Comparison of ENCODE assay signal across 1 cellular context in the genomic region with DNA sequence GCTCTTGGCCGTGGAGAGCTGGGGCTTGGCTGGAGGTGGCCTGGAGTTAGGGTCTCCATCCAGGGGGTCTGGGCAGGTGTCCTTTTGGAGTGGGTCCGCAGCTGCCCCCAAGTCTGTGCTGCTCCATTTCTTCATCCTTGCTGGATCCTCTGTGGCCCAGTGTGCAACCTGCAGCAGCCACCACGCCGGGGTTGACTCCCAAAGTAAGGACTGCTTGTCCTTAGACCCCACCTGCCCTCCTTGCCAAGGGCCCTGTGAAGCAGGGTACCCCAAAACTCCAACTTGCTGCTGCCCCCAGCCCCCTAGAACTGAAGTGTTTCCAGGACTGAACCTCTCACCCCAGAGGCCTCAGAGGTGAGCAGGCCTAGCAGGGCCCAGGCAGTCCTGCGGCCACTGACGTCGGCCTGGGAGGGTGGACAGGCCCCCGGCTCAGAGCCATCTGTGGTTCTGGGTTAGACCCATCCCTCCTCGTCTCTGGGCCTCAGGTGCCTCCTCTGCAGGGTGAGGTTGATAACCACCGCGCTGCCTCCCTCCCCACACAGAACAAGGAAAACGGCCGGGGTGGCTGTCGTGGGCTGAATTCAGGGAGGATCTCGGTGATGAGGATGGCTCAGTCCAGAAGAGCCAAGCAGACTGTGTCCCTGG.
TF ChIP-seq lines count a peak whose summit lies in the region.

No MANE protein-coding gene starts in this region.

TF ChIP-seq in HEK293T, 16 proteins besides CTCF, POLR2A, EP300 and RAD21 (continued from another document):
- TF ChIP-seq CTBP1 (IDR thresholded peaks at IDR 0.05; ENCODE audit: borderline replicate concordance) (no peak), TARDBP (IDR thresholded peaks at IDR 0.05) (no peak)
- TF ChIP-seq, protein P1, sequence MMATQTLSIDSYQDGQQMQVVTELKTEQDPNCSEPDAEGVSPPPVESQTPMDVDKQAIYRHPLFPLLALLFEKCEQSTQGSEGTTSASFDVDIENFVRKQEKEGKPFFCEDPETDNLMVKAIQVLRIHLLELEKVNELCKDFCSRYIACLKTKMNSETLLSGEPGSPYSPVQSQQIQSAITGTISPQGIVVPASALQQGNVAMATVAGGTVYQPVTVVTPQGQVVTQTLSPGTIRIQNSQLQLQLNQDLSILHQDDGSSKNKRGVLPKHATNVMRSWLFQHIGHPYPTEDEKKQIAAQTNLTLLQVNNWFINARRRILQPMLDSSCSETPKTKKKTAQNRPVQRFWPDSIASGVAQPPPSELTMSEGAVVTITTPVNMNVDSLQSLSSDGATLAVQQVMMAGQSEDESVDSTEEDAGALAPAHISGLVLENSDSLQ (IDR thresholded peaks at IDR 0.05), result no peak
